28 cellular contexts compared by ENCODE assay signal in the genomic region with DNA sequence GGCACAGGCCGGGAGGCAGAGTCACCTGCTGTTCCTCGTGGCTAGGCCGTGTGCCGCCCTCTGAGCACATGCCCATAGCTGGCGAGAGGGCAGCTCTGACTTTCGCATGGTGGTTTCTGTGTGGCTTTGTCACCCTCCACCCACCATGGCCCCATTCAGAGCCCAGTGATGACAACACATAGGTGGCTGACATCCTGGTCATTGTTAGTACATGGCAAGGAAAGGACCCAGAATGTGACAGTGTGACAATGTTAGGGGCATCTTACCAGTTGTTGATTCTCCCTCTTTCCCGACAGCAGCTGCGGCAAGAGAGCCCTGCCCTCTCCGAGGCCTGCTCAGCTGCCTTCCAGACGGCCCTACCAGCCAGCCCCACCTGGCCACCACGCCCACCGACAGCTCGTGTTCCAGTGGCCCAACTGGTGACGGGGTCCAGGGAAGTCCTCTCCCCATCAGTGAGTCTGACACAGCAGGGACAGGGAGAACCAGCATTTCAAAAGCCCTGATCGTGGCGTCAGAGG. TPM values are rescaled to one million over a fixed set of nuclear protein-coding genes. Genes with fewer than 3 reads are reported as not detected.
A peak's percentile ranks its signal among the peaks of the same experiment; 100 is the strongest.
DNase-seq lines count a peak whose midpoint lies in the region; ATAC-seq, FAIRE-seq and TF ChIP-seq lines count a peak whose summit lies in the region.
"Had no signal": no experiment of that assay in that cellular context is flagged by ENCODE, and none has a peak within 500 bp of the region (broad histone marks: within the 10 kb centered on the region; RNA-seq: fewer than 3 reads in every experiment).

No MANE protein-coding gene starts in this region.

- H3K4me1 Mint-ChIP-seq in natural killer cell = peaks cover 25 to 36% of the 10 kb centered on the region in 2 donors

- H2AFZ ChIP-seq in K562 (ENCODE audit: low read depth, low read length) = no peak overlapping the region
- H2AFZ ChIP-seq: PC-9 had no signal

- no peaks in the 10 kb centered on the region for H3K9me3 Mint-ChIP-seq in natural killer cell
- H3K9me3 Mint-ChIP-seq: activated T-cell treated with anti-CD3 and anti-CD28 coated beads, Interleukin-2, amount 50 U/mL, for 24 hours; CD4-positive, alpha-beta memory T cell; stimulated activated naive CD8-positive, alpha-beta T cell treated with anti-CD3 and anti-CD28 coated beads, Interleukin-15, amount 100 ng/mL, for 72 hours had no signal

- H3K4me1 ChIP-seq in heart left ventricle (peaks cover 0 to 52% (median 26%) of the 10 kb centered on the region in 12 donors), K562 (replicated peaks in 1 of 2; ENCODE audit: control insufficient read depth in 2 of 2, insufficient read depth in 2 of 2, low read length in 2 of 2) (peaks cover 35 to 61% of the 10 kb centered on the region in 2 experiments)

- H3K4me3 ChIP-seq in heart left ventricle (no peak overlapping the region), K562 (no peak overlapping the region)
- H3K4me3 ChIP-seq: breast epithelium, PC-9, SJCRH30, tibial artery had no signal

- 93 to 95% (median 94%) methylated on average over 14 to 16 of the region's 16 CpGs for WGBS in heart left ventricle, 4 donors
- 96% methylated on average over 16 of the region's 16 CpGs for WGBS in K562 (ENCODE audit: insufficient coverage, low coverage, missing lambda C conversion rate)

- no peak for ATAC-seq in heart left ventricle
- no peak for ATAC-seq in Right ventricle myocardium inferior
- ATAC-seq in K562 = no peak
- peak; percentile 40 to 70 (median 60) for ATAC-seq in natural killer cell
- no peak for ATAC-seq in HG02763 (IDR thresholded peaks at IDR 0.05; ENCODE audit: unreplicated experiment)
- ATAC-seq: stimulated activated naive CD8-positive, alpha-beta T cell treated with anti-CD3 and anti-CD28 coated beads, Interleukin-15, amount 100 ng/mL, for 72 hours had no signal

- in situ Hi-C loops in K562 (cut with MboI) = no loop called here

- DNase-seq in heart left ventricle = peak in 1 of 5 donors; percentile 8
- no peak for DNase-seq in Right ventricle myocardium inferior (ENCODE audit: missing footprints)
- no peak for DNase-seq in K562 (ENCODE audit: extremely low read depth in 1 of 4, low spot score in 3 of 4)
- peak; percentile 33 for DNase-seq in natural killer cell
- DNase-seq in substantia nigra (lab: John Stamatoyannopoulos, UW) = no peak
- DNase-seq in HEK293T (ENCODE audit: extremely low spot score) = no peak
- DNase-seq in GF-D8 (lab: John Stamatoyannopoulos, UW) = no peak
- DNase-seq: activated naive CD4-positive, alpha-beta T cell treated with Interleukin-2 at 50 U/mL for 16 hours; activated T-cell treated with anti-CD3 and anti-CD28 coated beads, Interleukin-2, amount 50 U/mL, for 24 hours; AML-193; amniotic stem cell; CD4-positive, alpha-beta memory T cell; cortex of kidney; DMS153; Karpas-422; NCI-H524 treated with DMSO at 0.1 percent for 48 hours; NK-92 treated with Interleukin-12 subunit alpha and Interleukin-12 subunit beta, amount 100 ng/mL, for 24 hours; PC-9; stimulated activated CD4-positive, alpha-beta T cell treated with anti-CD3 and anti-CD28 coated beads, Interleukin-4, amount 100 ng/mL, for 4 hours; stimulated activated naive CD8-positive, alpha-beta T cell treated with anti-CD3 and anti-CD28 coated beads, Interleukin-15, amount 100 ng/mL, for 72 hours; T-helper 1 cell; tibial artery had no signal

- H4K20me1 ChIP-seq in K562 (replicated peaks; ENCODE audit: control insufficient read depth, insufficient read depth, low read length) = peaks cover 14% of the 10 kb centered on the region

- H3K4me2 ChIP-seq in K562 (ENCODE audit: insufficient read depth, low read length) = no peak overlapping the region
- H3K4me2 ChIP-seq: PC-9 had no signal

- peaks cover 0 to 56% (median 53%) of the 10 kb centered on the region in 9 donors for H3K36me3 ChIP-seq in heart left ventricle
- peaks cover 68% of the 10 kb centered on the region; the same call in 2 of the 3 replicates for H3K36me3 ChIP-seq in K562 (ENCODE audit: control insufficient read depth, insufficient read depth, low read length)
- H3K36me3 ChIP-seq: breast epithelium, neutrophil had no signal

- no peak for TF ChIP-seq RAD21 in K562 (CRISPR knock-in tag; conservative IDR thresholded peaks at IDR 0.05 in 1 of 2, IDR thresholded peaks at IDR 0.05 in 1 of 2)

- TF ChIP-seq POLR2A in heart left ventricle (IDR thresholded peaks at IDR 0.05) (no peak), K562 (conservative IDR thresholded peaks at IDR 0.05) (no peak)

- H3K79me2 ChIP-seq in K562 (ENCODE audit: control insufficient read depth, insufficient read depth, low read length) = peaks cover 15% of the 10 kb centered on the region

- TF ChIP-seq CTCF in heart left ventricle (IDR thresholded peaks at IDR 0.05) = no peak
- no peak for TF ChIP-seq CTCF in K562 (IDR thresholded peaks at IDR 0.05 in 2 of 3, conservative IDR thresholded peaks at IDR 0.05 in 1 of 3; ENCODE audit: insufficient read depth in 2 of 3, low read depth in 1 of 3, low read length in 3 of 3)
- no peak for TF ChIP-seq CTCF in natural killer cell (IDR thresholded peaks at IDR 0.05)

- peak overlapping the region in 1 of 2 experiments; percentile 87; a peak in 1 of 4 replicates for H3K9ac ChIP-seq in K562 (ENCODE audit: insufficient read depth in 1 of 2, low read depth in 2 of 2, low read length in 2 of 2)

- BruUV-seq in K562 (replicated peaks; lab: Mats Ljungman, UMichigan) = no TSS peak

- H3K27me3 ChIP-seq in heart left ventricle = no peaks in the 10 kb centered on the region
- no peaks in the 10 kb centered on the region for H3K27me3 ChIP-seq in K562 (ENCODE audit: control insufficient read depth in 2 of 2, insufficient read depth in 2 of 2, low read length in 2 of 2)
- H3K27me3 ChIP-seq: breast epithelium, neutrophil, SJCRH30, tibial artery had no signal

- H3K9me3 ChIP-seq in heart left ventricle = no peaks in the 10 kb centered on the region
- no peaks in the 10 kb centered on the region for H3K9me3 ChIP-seq in K562 (replicated peaks; ENCODE audit: control insufficient read depth, insufficient read depth, low read depth, low read length)
- H3K9me3 ChIP-seq: breast epithelium, neutrophil, SJCRH30, tibial artery had no signal

- POLR2A ChIA-PET in K562 (lab: Yijun Ruan, JAX) = interaction anchor here (1.1 to 4.9 kb wide), 2 partner anchors 9 to 11 kb away, joined by 5 to 27 read pairs; no protein-coding TSS in a partner anchor
- POLR2A ChIA-PET in HEK293T (lab: Yijun Ruan, JAX) = no interaction called here

- intact Hi-C loops in heart left ventricle (cut with DNase I) (no loop called here), Right ventricle myocardium inferior (cut with DNase I) (no loop called here), K562 (cut with micrococcal nuclease) (no loop called here), natural killer cell (cut with micrococcal nuclease) (no loop called here)

- peaks cover 3% of the 10 kb centered on the region for H3K9me1 ChIP-seq in K562 (ENCODE audit: control insufficient read depth, insufficient read depth, low read length)

- no peak for FAIRE-seq in K562 (lab: Jason Lieb, UNC)
- FAIRE-seq: HTR-8/SVneo had no signal

- H3K4me3 Mint-ChIP-seq in natural killer cell = peak overlapping the region; percentile 68
- H3K4me3 Mint-ChIP-seq: activated T-cell treated with anti-CD3 and anti-CD28 coated beads, Interleukin-2, amount 50 U/mL, for 24 hours; CD4-positive, alpha-beta memory T cell; stimulated activated naive CD8-positive, alpha-beta T cell treated with anti-CD3 and anti-CD28 coated beads, Interleukin-15, amount 100 ng/mL, for 72 hours had no signal

- H3K27me3 Mint-ChIP-seq in natural killer cell (ENCODE audit: low read depth in 2 of 2) = no peaks in the 10 kb centered on the region
- H3K27me3 Mint-ChIP-seq: activated T-cell treated with anti-CD3 and anti-CD28 coated beads, Interleukin-2, amount 50 U/mL, for 24 hours; CD4-positive, alpha-beta memory T cell; stimulated activated naive CD8-positive, alpha-beta T cell treated with anti-CD3 and anti-CD28 coated beads, Interleukin-15, amount 100 ng/mL, for 72 hours had no signal

- H3K27ac ChIP-seq in heart left ventricle (peak overlapping the region in 11 of 12 donors; percentile 30 to 92 (median 60)), K562 (ENCODE audit: extremely low read depth, low read depth, low read length) (no peak overlapping the region), substantia nigra (ENCODE audit: low read depth, low read length, poor library complexity, severe bottlenecking) (peak overlapping the region; percentile 79)
- H3K27ac ChIP-seq: breast epithelium, neutrophil, PC-9, SJCRH30, tibial artery had no signal

- no peak for TF ChIP-seq EP300 in K562 (IDR thresholded peaks at IDR 0.05; ENCODE audit: low read length)

- CTCF ChIA-PET in K562 (lab: Yijun Ruan, JAX; ENCODE audit: low intra/inter-chr PET ratio) (no interaction called here), HEK293T (lab: Yijun Ruan, JAX) (no interaction called here)

- peak overlapping the region; percentile 56 to 78 for H3K27ac Mint-ChIP-seq in natural killer cell
- H3K27ac Mint-ChIP-seq: activated T-cell treated with anti-CD3 and anti-CD28 coated beads, Interleukin-2, amount 50 U/mL, for 24 hours; CD4-positive, alpha-beta memory T cell had no signal

- H3K36me3 Mint-ChIP-seq in natural killer cell = no peaks in the 10 kb centered on the region

TF ChIP-seq in K562, 482 proteins besides CTCF, POLR2A, EP300 and RAD21 (continues in another document):
- no peak for TF ChIP-seq ZC3H8 (IDR thresholded peaks at IDR 0.05)

TF ChIP-seq in HEK293T, 16 proteins besides CTCF, POLR2A, EP300 and RAD21:
- TF ChIP-seq TARDBP (IDR thresholded peaks at IDR 0.05) (no peak), FOXK2 (IDR thresholded peaks at IDR 0.05) (no peak)

RNA-seq across cellular contexts. Expression of a gene that starts 52.2 kb away (rescaled TPM):
- 1 to 10 TPM; 2.6 to 9.5 (median 5.1) TPM for total RNA-seq in heart left ventricle
- polyA plus RNA-seq in heart left ventricle = 1 to 10 TPM; 3.6 to 4.7 TPM
- total RNA-seq in Right ventricle myocardium inferior = 7.0 TPM
- total RNA-seq in K562 (2011; cell fraction: chromatin; rRNA removed; ENCODE audit: low replicate concordance) = 3.6 and 10.3 TPM in 2 replicates
- 7.6 and 11.7 TPM in 2 replicates for total RNA-seq in K562 (2011; cell fraction: nucleolus; rRNA removed)
- total RNA-seq in K562 (2011; cell fraction: nucleoplasm; rRNA removed) = 5.1 and 5.6 TPM in 2 replicates
- 2.8 and 4.6 TPM in 2 replicates for total RNA-seq in K562 (2014; rRNA removed)
- total RNA-seq in K562 (2014; rRNA removed; fragmentation: Illumina TruSeq; extraction: Trizol) = 0.80 and 1.3 TPM in 2 replicates
- 1.6 and 2.0 TPM in 2 replicates for total RNA-seq in K562 (2015; rRNA removed; fragmentation: Illumina TruSeq; extraction: Trizol)
- total RNA-seq in K562 (2021) = 14.2 and 16.2 TPM in 2 replicates
- 2.4 and 3.9 TPM in 2 replicates for polyA plus RNA-seq in K562 (2011; rRNA removed)
- polyA plus RNA-seq in K562 (2011; cell fraction: cytosol; rRNA removed) = 3.2 and 8.5 TPM in 2 replicates
- 17.0 and 31.8 TPM in 2 replicates for polyA plus RNA-seq in K562 (2011; cell fraction: nucleus; rRNA removed)
- polyA plus RNA-seq in K562 (2012) = 15.3 and 17.0 TPM in 2 replicates
- 1.7 and 3.2 TPM in 2 replicates for polyA plus RNA-seq in K562 (2014; fragmentation: Illumina TruSeq; extraction: Trizol)
- polyA plus RNA-seq in K562 (2014; fragmentation: Nextera tagmentation; extraction: Ambion mirVana) = under 1 TPM; 0.32 to 0.42 TPM
- polyA plus RNA-seq in K562 (2014; rRNA removed) = 6.6 and 8.3 TPM in 2 replicates
- 0.60 and 1.1 TPM in 2 replicates for polyA minus RNA-seq in K562 (2011; rRNA and poly(A)+ RNA removed)
- polyA minus RNA-seq in K562 (2011; cell fraction: cytosol; rRNA and poly(A)+ RNA removed) = 7.6 and 15.2 TPM in 2 replicates
- polyA minus RNA-seq in K562 (2011; cell fraction: nucleus; rRNA and poly(A)+ RNA removed) = 3.4 and 4.0 TPM in 2 replicates
- total RNA-seq in natural killer cell = 1 to 10 TPM; 2.8 to 5.4 (median 3.7) TPM
- total RNA-seq: A172, SJCRH30 had no signal

Comparison
In these comparisons a context has a peak if more than half of its experiments do, and no peak if none do; other contexts are left out.
1. ATAC-seq: peak in natural killer cell (3 of 3); none in heart left ventricle (0 of 4), Right ventricle myocardium inferior (single experiment), K562 (single experiment) and HG02763 (single experiment).